In the genomic region with DNA sequence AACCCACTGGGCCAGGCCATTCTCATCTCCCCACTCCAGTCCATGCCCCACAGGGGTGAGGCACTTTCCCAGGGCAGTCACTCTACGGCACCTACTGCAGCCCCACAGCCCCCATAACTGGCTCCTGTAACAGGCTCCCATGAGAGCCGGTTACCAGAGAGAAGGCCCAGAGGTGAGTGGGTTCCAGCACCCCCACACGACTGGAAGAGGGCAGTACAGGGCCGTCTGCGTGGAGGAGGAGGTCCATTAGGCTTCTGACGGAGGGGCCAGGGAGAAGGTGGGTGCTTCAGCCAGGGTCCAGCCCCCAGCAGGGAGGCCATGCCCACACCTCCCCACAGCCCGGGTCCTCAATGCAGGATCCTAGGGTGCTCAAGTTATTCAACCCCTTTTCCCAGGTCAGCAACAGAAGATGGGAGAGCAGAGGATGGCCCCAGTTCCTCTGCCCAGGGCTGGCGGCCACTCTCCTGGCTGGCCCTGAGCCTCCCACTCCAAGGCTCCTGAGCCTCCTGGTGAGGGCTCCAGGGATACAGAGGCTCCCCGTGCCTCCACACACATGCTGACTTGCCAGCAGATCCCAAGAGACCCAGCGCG, we compare ENCODE assay signal across 8 cellular contexts. TPM values are rescaled to one million over a fixed set of nuclear protein-coding genes. Genes with fewer than 3 reads are reported as not detected.
A peak's percentile ranks its signal among the peaks of the same experiment; 100 is the strongest.
DNase-seq lines count a peak whose midpoint lies in the region; ATAC-seq and TF ChIP-seq lines count a peak whose summit lies in the region.

No MANE protein-coding gene starts in this region.

- intact Hi-C loops in esophagus squamous epithelium (cut with DNase I) = no loop called here
- intact Hi-C loops in spleen (cut with DNase I; ENCODE audit: low total_unique reads) = no loop called here

- H3K36me3 Mint-ChIP-seq in activated CD4-positive, alpha-beta T cell treated with anti-CD3 and anti-CD28 coated beads, Interleukin-2, amount 10 ng/mL, durations not matched to agents 7 days and 5 days (ENCODE audit: low read depth) = no peaks in the 10 kb centered on the region

- TF ChIP-seq CTCF in esophagus squamous epithelium (IDR thresholded peaks at IDR 0.05) (peak in 1 of 6 experiments; percentile 19), spleen (IDR thresholded peaks at IDR 0.05 in 8 of 11, conservative IDR thresholded peaks at IDR 0.05 in 3 of 11) (peak in 1 of 11 experiments; percentile 10)

- TF ChIP-seq POLR2A in esophagus squamous epithelium (IDR thresholded peaks at IDR 0.05) = no peak
- no peak for TF ChIP-seq POLR2A in spleen (IDR thresholded peaks at IDR 0.05)

- ATAC-seq in SK-N-SH treated with all-trans-retinoic acid at 6 μM for 48 hours = peak; percentile 1; the same call in 2 of the 3 replicates
- ATAC-seq in GM19397 (IDR thresholded peaks at IDR 0.05; ENCODE audit: unreplicated experiment) = no peak
- ATAC-seq in GM21786 (IDR thresholded peaks at IDR 0.05; ENCODE audit: unreplicated experiment) = no peak

- POLR2A ChIA-PET in activated CD4-positive, alpha-beta T cell treated with anti-CD3 and anti-CD28 coated beads, Interleukin-2, amount 10 ng/mL, durations not matched to agents 7 days and 5 days (lab: Charles Lee) = no interaction called here

- no peaks in the 10 kb centered on the region for H3K27me3 Mint-ChIP-seq in activated CD4-positive, alpha-beta T cell treated with anti-CD3 and anti-CD28 coated beads, Interleukin-2, amount 10 ng/mL, durations not matched to agents 7 days and 5 days

- H3K4me3 ChIP-seq in esophagus squamous epithelium = peak overlapping the region; percentile 70 to 76 (median 74)
- H3K4me3 ChIP-seq in spleen = peak overlapping the region in 7 of 8 donors; percentile 82 to 97 (median 87)

- H3K4me1 ChIP-seq in esophagus squamous epithelium (peaks cover 61 to 86% (median 78%) of the 10 kb centered on the region in 3 donors), spleen (peaks cover 40 to 74% (median 54%) of the 10 kb centered on the region in 6 donors)

- H3K4me1 Mint-ChIP-seq in activated CD4-positive, alpha-beta T cell treated with anti-CD3 and anti-CD28 coated beads, Interleukin-2, amount 10 ng/mL, durations not matched to agents 7 days and 5 days = peaks cover 27% of the 10 kb centered on the region

- no peaks in the 10 kb centered on the region for H3K9me3 Mint-ChIP-seq in activated CD4-positive, alpha-beta T cell treated with anti-CD3 and anti-CD28 coated beads, Interleukin-2, amount 10 ng/mL, durations not matched to agents 7 days and 5 days

- WGBS in esophagus squamous epithelium, 2 donors = 0 to 15% methylated on average over 1 to 3 of the region's 11 CpGs
- WGBS in spleen, 5 donors = 15 to 48% (median 37%) methylated on average over 7 to 11 of the region's 11 CpGs

- peak overlapping the region; percentile 89 for H3K27ac Mint-ChIP-seq in activated CD4-positive, alpha-beta T cell treated with anti-CD3 and anti-CD28 coated beads, Interleukin-2, amount 10 ng/mL, durations not matched to agents 7 days and 5 days

- H3K36me3 ChIP-seq in esophagus squamous epithelium = peaks cover 0 to 12% (median 4%) of the 10 kb centered on the region in 3 donors
- peaks cover 0 to 16% (median 5%) of the 10 kb centered on the region in 6 donors for H3K36me3 ChIP-seq in spleen

- H3K27ac ChIP-seq in esophagus squamous epithelium (peak overlapping the region; percentile 86 to 99 (median 98)), spleen (peak overlapping the region in 6 of 8 donors; percentile 64 to 99 (median 79))

- no peak for DNase-seq in activated CD4-positive, alpha-beta T cell treated with anti-CD3 and anti-CD28 coated beads, Interleukin-2, amount 10 ng/mL, durations not matched to agents 7 days and 5 days
- DNase-seq in activated CD4-positive, alpha-beta T cell treated with anti-CD3 and anti-CD28 coated beads for 1 hour = no peak
- DNase-seq in esophagus squamous epithelium (lab: John Stamatoyannopoulos, UW) (no peak), spleen (no peak), NCI-H2196 treated with DMSO at 0.1 percent for 48 hours (lab: John Stamatoyannopoulos, UW; ENCODE audit: unreplicated experiment) (no peak)

- peak overlapping the region; percentile 86 for H3K4me3 Mint-ChIP-seq in activated CD4-positive, alpha-beta T cell treated with anti-CD3 and anti-CD28 coated beads, Interleukin-2, amount 10 ng/mL, durations not matched to agents 7 days and 5 days

- CTCF ChIA-PET in activated CD4-positive, alpha-beta T cell treated with anti-CD3 and anti-CD28 coated beads, Interleukin-2, amount 10 ng/mL, durations not matched to agents 7 days and 5 days (lab: Charles Lee) = interaction anchor here (0.5 to 1.3 kb wide), 2 partner anchors 42 to 73 kb away, joined by 3 to 4 read pairs; no protein-coding TSS in a partner anchor

- H3K9me3 ChIP-seq in esophagus squamous epithelium (no peaks in the 10 kb centered on the region), spleen (no peaks in the 10 kb centered on the region)

- H3K27me3 ChIP-seq in esophagus squamous epithelium (no peaks in the 10 kb centered on the region), spleen (replicated peaks in 1 of 7) (no peaks in the 10 kb centered on the region)

TF ChIP-seq in SK-N-SH treated with all-trans-retinoic acid at 6 μM for 48 hours, 23 proteins besides CTCF, POLR2A, EP300 and RAD21 (continues in another document):
- TF ChIP-seq RARB (CRISPR knock-in tag; IDR thresholded peaks at IDR 0.05) (no peak), SNAI2 (CRISPR knock-in tag; IDR thresholded peaks at IDR 0.05) (no peak), ZNF8 (CRISPR knock-in tag; IDR thresholded peaks at IDR 0.05) (no peak), TCF4 (CRISPR knock-in tag; IDR thresholded peaks at IDR 0.05; ENCODE audit: borderline replicate concordance) (no peak), ZFP30 (CRISPR knock-in tag; IDR thresholded peaks at IDR 0.05) (no peak)
- TF ChIP-seq, protein P1, sequence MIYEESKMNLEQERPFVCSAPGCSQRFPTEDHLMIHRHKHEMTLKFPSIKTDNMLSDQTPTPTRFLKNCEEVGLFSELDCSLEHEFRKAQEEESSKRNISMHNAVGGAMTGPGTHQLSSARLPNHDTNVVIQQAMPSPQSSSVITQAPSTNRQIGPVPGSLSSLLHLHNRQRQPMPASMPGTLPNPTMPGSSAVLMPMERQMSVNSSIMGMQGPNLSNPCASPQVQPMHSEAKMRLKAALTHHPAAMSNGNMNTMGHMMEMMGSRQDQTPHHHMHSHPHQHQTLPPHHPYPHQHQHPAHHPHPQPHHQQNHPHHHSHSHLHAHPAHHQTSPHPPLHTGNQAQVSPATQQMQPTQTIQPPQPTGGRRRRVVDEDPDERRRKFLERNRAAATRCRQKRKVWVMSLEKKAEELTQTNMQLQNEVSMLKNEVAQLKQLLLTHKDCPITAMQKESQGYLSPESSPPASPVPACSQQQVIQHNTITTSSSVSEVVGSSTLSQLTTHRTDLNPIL (CRISPR knock-in tag; IDR thresholded peaks at IDR 0.05; ENCODE audit: low read depth) = no peak
- TF ChIP-seq, protein P2, sequence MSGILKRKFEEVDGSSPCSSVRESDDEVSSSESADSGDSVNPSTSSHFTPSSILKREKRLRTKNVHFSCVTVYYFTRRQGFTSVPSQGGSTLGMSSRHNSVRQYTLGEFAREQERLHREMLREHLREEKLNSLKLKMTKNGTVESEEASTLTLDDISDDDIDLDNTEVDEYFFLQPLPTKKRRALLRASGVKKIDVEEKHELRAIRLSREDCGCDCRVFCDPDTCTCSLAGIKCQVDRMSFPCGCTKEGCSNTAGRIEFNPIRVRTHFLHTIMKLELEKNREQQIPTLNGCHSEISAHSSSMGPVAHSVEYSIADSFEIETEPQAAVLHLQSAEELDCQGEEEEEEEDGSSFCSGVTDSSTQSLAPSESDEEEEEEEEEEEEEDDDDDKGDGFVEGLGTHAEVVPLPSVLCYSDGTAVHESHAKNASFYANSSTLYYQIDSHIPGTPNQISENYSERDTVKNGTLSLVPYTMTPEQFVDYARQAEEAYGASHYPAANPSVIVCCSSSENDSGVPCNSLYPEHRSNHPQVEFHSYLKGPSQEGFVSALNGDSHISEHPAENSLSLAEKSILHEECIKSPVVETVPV (CRISPR knock-in tag; IDR thresholded peaks at IDR 0.05) = no peak

RNA-seq across cellular contexts. Expression of a gene that starts 1.6 kb away (rescaled TPM):
- total RNA-seq in activated CD4-positive, alpha-beta T cell treated with anti-CD3 and anti-CD28 coated beads, Interleukin-2, amount 10 ng/mL, durations not matched to agents 7 days and 5 days = 10 to 100 TPM; 69.5 to 92.1 TPM
- total RNA-seq in esophagus squamous epithelium (10 to 100 TPM; 36.4 to 66.7 (median 56.9) TPM), spleen (10 to 100 TPM; 33.0 to 62.3 (median 41.7) TPM)
- 10 to 100 TPM; 12.6 to 89.7 (median 32.6) TPM for polyA plus RNA-seq in spleen

RNA-seq across cellular contexts. Expression of a gene that starts 2.2 kb away (rescaled TPM):
- total RNA-seq in activated CD4-positive, alpha-beta T cell treated with anti-CD3 and anti-CD28 coated beads, Interleukin-2, amount 10 ng/mL, durations not matched to agents 7 days and 5 days = 10 to 100 TPM; 18.9 to 24.4 TPM
- total RNA-seq in esophagus squamous epithelium (10 to 100 TPM; 20.0 to 52.5 (median 33.2) TPM), spleen (10 to 100 TPM; 11.4 to 22.9 (median 13.9) TPM)
- 10 to 100 TPM in 2 of 3 donors, 1 to 10 TPM in 1; 9.8 to 17.8 (median 10.5) TPM for polyA plus RNA-seq in spleen

RNA-seq across cellular contexts. Expression of a gene that starts 18.3 kb away (rescaled TPM):
- 100 to 1,000 TPM; 123 to 126 TPM for total RNA-seq in activated CD4-positive, alpha-beta T cell treated with anti-CD3 and anti-CD28 coated beads, Interleukin-2, amount 10 ng/mL, durations not matched to agents 7 days and 5 days
- total RNA-seq in esophagus squamous epithelium (10 to 100 TPM; 61.5 to 82.0 (median 63.6) TPM), spleen (100 to 1,000 TPM in 4 of 7 donors, 10 to 100 TPM in 3; 89.2 to 114 (median 100) TPM)
- polyA plus RNA-seq in spleen = 100 to 1,000 TPM; 106 to 203 (median 202) TPM

RNA-seq across cellular contexts. Expression of a gene that starts 18.4 kb away (rescaled TPM):
- total RNA-seq in activated CD4-positive, alpha-beta T cell treated with anti-CD3 and anti-CD28 coated beads, Interleukin-2, amount 10 ng/mL, durations not matched to agents 7 days and 5 days = 10 to 100 TPM; 25.2 to 27.6 TPM
- total RNA-seq in esophagus squamous epithelium (10 to 100 TPM; 27.7 to 75.2 (median 33.4) TPM), spleen (10 to 100 TPM; 16.9 to 42.1 (median 29.1) TPM)
- polyA plus RNA-seq in spleen = 10 to 100 TPM in 2 of 3 donors, 1 to 10 TPM in 1; 7.5 to 24.9 (median 10.4) TPM

RNA-seq across cellular contexts. Expression of a gene that starts 24.9 kb away (rescaled TPM):
- total RNA-seq in activated CD4-positive, alpha-beta T cell treated with anti-CD3 and anti-CD28 coated beads, Interleukin-2, amount 10 ng/mL, durations not matched to agents 7 days and 5 days = 1 to 10 TPM; 3.1 to 3.7 TPM
- total RNA-seq in esophagus squamous epithelium = under 1 TPM; 0.13 to 0.57 (median 0.30) TPM
- 1 to 10 TPM in 6 of 7 donors, under 1 TPM in 1; 0.77 to 5.9 (median 3.0) TPM for total RNA-seq in spleen
- polyA plus RNA-seq in spleen = 1 to 10 TPM in 1 of 3 donors, under 1 TPM in 2; 0.23 to 1.6 (median 0.37) TPM
